ENCODE assay signal across 18 cellular contexts in genomic region chr14:45238988-45239387, GRCh38.
"Had no signal": no experiment of that assay in that cellular context is flagged by ENCODE, and none has a peak within 500 bp of the region (broad histone marks: within the 10 kb centered on the region; RNA-seq: fewer than 3 reads in every experiment).

No MANE protein-coding gene starts in this region.

- DNase-seq: Kasumi-1; MM.1S; NCI-H1092 treated with DMSO at 0.1 percent for 48 hours; NCI-H1436; NCI-H1694 treated with DMSO at 0.1 percent for 48 hours; NCI-H1930; NCI-H2107; NCI-H2227 treated with DMSO at 0.1 percent for 48 hours; NCI-H524; NCI-H526 treated with DMSO at 0.1 percent for 48 hours; NK-92 treated with Interleukin-12 subunit alpha and Interleukin-12 subunit beta, amount 100 ng/mL, for 24 hours; PC-3; SHP77; SK-N-SH; SW 1271 had no signal

- ATAC-seq: K562, Panc1, PC-3 had no signal

- FAIRE-seq: HTR-8/SVneo, K562 had no signal
